Comparison of ENCODE assay signal across 1 cellular context in the genomic region with DNA sequence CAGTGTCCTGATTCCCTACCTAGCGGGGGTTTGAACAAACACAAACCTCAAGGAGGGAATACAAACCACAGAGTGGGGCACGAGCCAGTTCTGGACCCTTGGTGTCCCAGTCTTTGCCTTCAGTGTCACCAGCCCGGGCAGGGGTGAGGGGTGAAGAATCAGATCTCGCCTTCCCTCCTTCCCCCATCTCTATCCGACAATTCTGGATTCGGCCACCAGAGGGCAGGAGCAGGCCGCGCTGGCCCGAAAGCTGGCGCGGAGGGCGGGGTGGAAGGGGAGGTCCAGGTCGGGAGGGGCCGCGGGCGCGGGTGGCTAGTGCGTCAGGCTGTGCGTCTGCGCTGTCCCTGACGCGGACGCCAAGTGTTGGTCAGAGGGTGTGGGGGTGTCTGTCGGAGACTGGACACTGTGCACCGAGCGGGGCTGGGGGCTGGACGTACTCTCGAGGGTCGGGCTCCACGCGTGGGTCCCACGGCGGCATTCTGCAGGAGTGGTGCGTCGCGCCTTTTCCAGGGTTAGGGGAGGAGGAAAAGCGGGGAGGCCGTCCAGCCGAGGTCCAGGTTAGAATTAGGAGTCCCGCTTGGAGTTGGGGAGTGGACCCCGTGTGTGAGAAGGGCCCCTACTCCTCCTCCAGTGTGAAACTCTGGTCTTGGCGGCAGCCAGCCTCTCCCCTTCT.
A peak's percentile ranks its signal among the peaks of the same experiment; 100 is the strongest.
TF ChIP-seq lines count a peak whose summit lies in the region.

No MANE protein-coding gene starts in this region.

TF ChIP-seq in HepG2, 621 proteins besides CTCF, POLR2A, EP300 and RAD21 (continued from another document):
- TF ChIP-seq, protein P1, sequence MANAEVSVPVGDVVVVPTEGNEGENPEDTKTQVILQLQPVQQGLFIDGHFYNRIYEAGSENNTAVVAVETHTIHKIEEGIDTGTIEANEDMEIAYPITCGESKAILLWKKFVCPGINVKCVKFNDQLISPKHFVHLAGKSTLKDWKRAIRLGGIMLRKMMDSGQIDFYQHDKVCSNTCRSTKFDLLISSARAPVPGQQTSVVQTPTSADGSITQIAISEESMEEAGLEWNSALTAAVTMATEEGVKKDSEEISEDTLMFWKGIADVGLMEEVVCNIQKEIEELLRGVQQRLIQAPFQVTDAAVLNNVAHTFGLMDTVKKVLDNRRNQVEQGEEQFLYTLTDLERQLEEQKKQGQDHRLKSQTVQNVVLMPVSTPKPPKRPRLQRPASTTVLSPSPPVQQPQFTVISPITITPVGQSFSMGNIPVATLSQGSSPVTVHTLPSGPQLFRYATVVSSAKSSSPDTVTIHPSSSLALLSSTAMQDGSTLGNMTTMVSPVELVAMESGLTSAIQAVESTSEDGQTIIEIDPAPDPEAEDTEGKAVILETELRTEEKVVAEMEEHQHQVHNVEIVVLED (CRISPR knock-in tag; IDR thresholded peaks at IDR 0.05; ENCODE audit: borderline replicate concordance), result peak; percentile 21; the same call in 1 of the 2 replicates
- TF ChIP-seq ARID2 (CRISPR knock-in tag; IDR thresholded peaks at IDR 0.05; ENCODE audit: borderline replicate concordance) (0 out of 2 replicates have a peak, but pooled peaks have one; percentile 44), RNF2 (conservative IDR thresholded peaks at IDR 0.05; ENCODE audit: low read depth) (0 out of 2 replicates have a peak, but pooled peaks have one; percentile 29), CHD4 (IDR thresholded peaks at IDR 0.05; ENCODE audit: borderline replicate concordance, low read length) (no peak), RARA (CRISPR knock-in tag; IDR thresholded peaks at IDR 0.05) (no peak)
